In genomic region chr2:65294701-65295100, GRCh38 we compare ENCODE assay signal across 1 cellular context.
A peak's percentile ranks its signal among the peaks of the same experiment; 100 is the strongest.
TF ChIP-seq lines count a peak whose summit lies in the region.

No MANE protein-coding gene starts in this region.

TF ChIP-seq in K562, 482 proteins besides CTCF, POLR2A, EP300 and RAD21 (continued from another document and continues in another):
- TF ChIP-seq RERE (CRISPR knock-in tag; IDR thresholded peaks at IDR 0.05; ENCODE audit: borderline replicate concordance) (no peak), ZBTB33 (CRISPR knock-in tag; IDR thresholded peaks at IDR 0.05) (no peak), ZNF830 (CRISPR knock-in tag; IDR thresholded peaks at IDR 0.05) (no peak), ZNF511 (CRISPR knock-in tag; IDR thresholded peaks at IDR 0.05) (no peak), WHSC1 (IDR thresholded peaks at IDR 0.05; ENCODE audit: low read length) (no peak), CBFA2T2 (conservative IDR thresholded peaks at IDR 0.05) (peak; percentile 63), SAFB2 (IDR thresholded peaks at IDR 0.05; ENCODE audit: borderline replicate concordance, low read depth, low read length, severe bottlenecking) (no peak), AFF4 (CRISPR knock-in tag; IDR thresholded peaks at IDR 0.05) (no peak), NFYB (IDR thresholded peaks at IDR 0.05; ENCODE audit: extremely low read depth, insufficient read length) (no peak), SNAPC5 (CRISPR knock-in tag; IDR thresholded peaks at IDR 0.05) (no peak), GMEB1 (CRISPR knock-in tag; IDR thresholded peaks at IDR 0.05) (no peak), SIRT6 (IDR thresholded peaks at IDR 0.05; ENCODE audit: low read depth, low read length) (no peak), CREBBP (IDR thresholded peaks at IDR 0.05; ENCODE audit: low read depth, low read length) (no peak), MAFG (tag; conservative IDR thresholded peaks at IDR 0.05) (no peak), ERF (CRISPR knock-in tag; IDR thresholded peaks at IDR 0.05) (no peak), PBX2 (CRISPR knock-in tag; IDR thresholded peaks at IDR 0.05; ENCODE audit: low read depth) (no peak), PBX2 (tag; conservative IDR thresholded peaks at IDR 0.05; ENCODE audit: low read depth) (no peak), MIER1 (IDR thresholded peaks at IDR 0.05; ENCODE audit: low read depth) (no peak), NONO (IDR thresholded peaks at IDR 0.05; ENCODE audit: low read depth in 2 of 2, low read length in 1 of 2) (no peak), ZNF197 (CRISPR knock-in tag; IDR thresholded peaks at IDR 0.05; ENCODE audit: low read depth) (no peak), NFRKB (IDR thresholded peaks at IDR 0.05; ENCODE audit: low read depth) (0 out of 2 replicates have a peak, but pooled peaks have one; percentile 35), ZFX (CRISPR knock-in tag; IDR thresholded peaks at IDR 0.05) (no peak; the same call in 1 of the 2 replicates), ZNF398 (CRISPR knock-in tag; IDR thresholded peaks at IDR 0.05) (no peak), ETV5 (CRISPR knock-in tag; IDR thresholded peaks at IDR 0.05; ENCODE audit: low read depth) (no peak), MAFF (IDR thresholded peaks at IDR 0.05; ENCODE audit: low read length) (no peak), ARID3A (IDR thresholded peaks at IDR 0.05; ENCODE audit: borderline replicate concordance, low read depth, low read length) (peak; percentile 87), TBP (optimal IDR thresholded peaks at IDR 0.05; ENCODE audit: low read depth, low read length) (no peak), PHF20 (IDR thresholded peaks at IDR 0.05; ENCODE audit: partially characterized antibody) (no peak), HMGN3 (IDR thresholded peaks at IDR 0.05; ENCODE audit: borderline replicate concordance, extremely low read depth, insufficient read length, low read depth, low read length) (no peak), RFX7 (CRISPR knock-in tag; IDR thresholded peaks at IDR 0.05) (no peak), ADNP (tag; IDR thresholded peaks at IDR 0.05) (no peak), HMG20B (CRISPR knock-in tag; IDR thresholded peaks at IDR 0.05) (no peak), EHMT2 (IDR thresholded peaks at IDR 0.05) (no peak), ZNF780A (CRISPR knock-in tag; IDR thresholded peaks at IDR 0.05) (no peak), ZNF165 (CRISPR knock-in tag; IDR thresholded peaks at IDR 0.05; ENCODE audit: borderline replicate concordance) (no peak), IFI16 (CRISPR knock-in tag; IDR thresholded peaks at IDR 0.05) (no peak), FOXA3 (CRISPR knock-in tag; conservative IDR thresholded peaks at IDR 0.05 in 1 of 2, IDR thresholded peaks at IDR 0.05 in 1 of 2) (peak in 1 of 2 experiments; percentile 78; a peak in 2 of 4 replicates), PCBP1 (IDR thresholded peaks at IDR 0.05; ENCODE audit: low read depth, low read length, poor library complexity, severe bottlenecking) (no peak), CREB5 (CRISPR knock-in tag; IDR thresholded peaks at IDR 0.05) (no peak), PTTG1 (tag; IDR thresholded peaks at IDR 0.05; ENCODE audit: low read depth) (no peak), TAL1 (IDR thresholded peaks at IDR 0.05) (peak; percentile 83), GABPB2 (CRISPR knock-in tag; conservative IDR thresholded peaks at IDR 0.05) (no peak)
